9 cellular contexts compared by ENCODE assay signal in genomic region chr15:67967871-67968423, GRCh38.
DNase-seq lines count a peak whose midpoint lies in the region; ATAC-seq and TF ChIP-seq lines count a peak whose summit lies in the region.
"Had no signal": no experiment of that assay in that cellular context is flagged by ENCODE, and none has a peak within 500 bp of the region (broad histone marks: within the 10 kb centered on the region; RNA-seq: fewer than 3 reads in every experiment).

No MANE protein-coding gene starts in this region.

- TF ChIP-seq RAD21 in Ishikawa (IDR thresholded peaks at IDR 0.05; ENCODE audit: low read depth) = peak; percentile 1; the same call in 1 of the 2 replicates

- peak overlapping the region; percentile 21 for H3K9ac ChIP-seq in SK-N-MC (ENCODE audit: insufficient read length)

- no peaks in the 10 kb centered on the region for H3K9me3 ChIP-seq in SK-N-MC (ENCODE audit: low read depth, low read length)
- H3K9me3 ChIP-seq in esophagus squamous epithelium = no peaks in the 10 kb centered on the region
- no peaks in the 10 kb centered on the region for H3K9me3 ChIP-seq in upper lobe of right lung

- intact Hi-C loops in esophagus squamous epithelium (cut with DNase I) (no loop called here), upper lobe of right lung (cut with DNase I) (no loop called here)

- DNase-seq in DMS53 (lab: John Stamatoyannopoulos, UW) (peak; percentile 70), DMS53 treated with DMSO at 0.1 percent for 48 hours (lab: John Stamatoyannopoulos, UW; ENCODE audit: unreplicated experiment) (no peak), SK-N-MC (ENCODE audit: low read depth, low spot score) (no peak), esophagus squamous epithelium (lab: John Stamatoyannopoulos, UW) (no peak), mucosa of gallbladder (ENCODE audit: low spot score) (peak; percentile 73), upper lobe of right lung (peak; percentile 93)
- DNase-seq in NK-92 treated with Interleukin-12 subunit alpha and Interleukin-12 subunit beta, amount 100 ng/mL, for 24 hours (lab: John Stamatoyannopoulos, UW) = no peak

- ATAC-seq in upper lobe of right lung = peak; percentile 99

- H3K27me3 ChIP-seq in esophagus squamous epithelium (no peaks in the 10 kb centered on the region), upper lobe of right lung (no peaks in the 10 kb centered on the region)

- peaks cover 9 to 16% (median 13%) of the 10 kb centered on the region in 3 donors for H3K4me1 ChIP-seq in esophagus squamous epithelium
- H3K4me1 ChIP-seq in upper lobe of right lung = no peaks in the 10 kb centered on the region

- no peak for TF ChIP-seq POLR2A in esophagus squamous epithelium (IDR thresholded peaks at IDR 0.05)

- no peak overlapping the region for H3K27ac ChIP-seq in SK-N-MC
- peak overlapping the region in 1 of 4 donors; percentile 46 for H3K27ac ChIP-seq in esophagus squamous epithelium
- no peak overlapping the region for H3K27ac ChIP-seq in upper lobe of right lung
- H3K27ac ChIP-seq: 22Rv1 had no signal

- 0 to 2% methylated on average over 15 to 20 of the region's 30 CpGs for WGBS in esophagus squamous epithelium, 2 donors

- H3K4me3 ChIP-seq in SK-N-MC (peak overlapping the region; percentile 67), esophagus squamous epithelium (peak overlapping the region; percentile 10 to 63 (median 37)), upper lobe of right lung (peak overlapping the region; percentile 38)

- no peak for TF ChIP-seq EP300 in Ishikawa (IDR thresholded peaks at IDR 0.05; ENCODE audit: borderline replicate concordance)

- no peak for TF ChIP-seq CTCF in esophagus squamous epithelium (IDR thresholded peaks at IDR 0.05)
- TF ChIP-seq CTCF in upper lobe of right lung (IDR thresholded peaks at IDR 0.05) = no peak

- H3K36me3 ChIP-seq in SK-N-MC (ENCODE audit: insufficient read depth, low read length) = no peaks in the 10 kb centered on the region
- no peaks in the 10 kb centered on the region for H3K36me3 ChIP-seq in esophagus squamous epithelium
- H3K36me3 ChIP-seq in upper lobe of right lung = no peaks in the 10 kb centered on the region

TF ChIP-seq in Ishikawa, 13 proteins besides CTCF, POLR2A, EP300 and RAD21:
- TF ChIP-seq ZBTB7A (IDR thresholded peaks at IDR 0.05; ENCODE audit: low read depth) (no peak), FOXM1 (IDR thresholded peaks at IDR 0.05; ENCODE audit: borderline replicate concordance, low read depth) (no peak), NFIC (IDR thresholded peaks at IDR 0.05) (no peak), USF1 (IDR thresholded peaks at IDR 0.05) (no peak), TAF1 (IDR thresholded peaks at IDR 0.05; ENCODE audit: low read depth) (no peak), TCF12 (IDR thresholded peaks at IDR 0.05; ENCODE audit: low read depth) (no peak)

Comparison
In these comparisons a context has a peak if more than half of its experiments do, and no peak if none do; other contexts are left out.
1. DNase-seq: peak in DMS53 (single experiment), mucosa of gallbladder (single experiment) and upper lobe of right lung (single experiment); none in DMS53 treated with DMSO at 0.1 percent for 48 hours (single experiment), SK-N-MC (single experiment), esophagus squamous epithelium (single experiment) and NK-92 treated with Interleukin-12 subunit alpha and Interleukin-12 subunit beta, amount 100 ng/mL, for 24 hours (single experiment).
2. Peak in every context shown above with its lines, with median percentiles within 50 percentile points of each other: H3K4me3 ChIP-seq.